Comparison of ENCODE assay signal across 15 cellular contexts in the genomic region with DNA sequence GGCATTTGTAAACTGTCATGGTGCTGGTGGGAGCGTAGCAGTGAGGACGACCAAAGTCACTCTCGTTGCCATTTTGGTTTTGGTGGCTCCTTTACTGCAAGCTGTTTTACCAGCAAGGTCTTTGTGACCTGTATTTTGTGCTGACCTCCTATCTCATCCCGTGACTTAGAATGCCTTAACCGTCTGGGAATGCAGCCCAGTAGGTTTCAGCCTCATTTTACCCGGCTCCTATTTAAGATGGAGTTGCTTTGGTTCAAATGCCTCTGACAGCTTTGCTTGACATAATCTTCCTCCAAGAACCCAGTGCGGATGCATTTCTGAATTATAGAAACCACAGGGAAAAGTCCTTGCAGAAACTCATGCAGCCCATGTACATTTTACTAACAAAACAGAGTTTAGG.
"Had no signal": no experiment of that assay in that cellular context is flagged by ENCODE, and none has a peak within 500 bp of the region (broad histone marks: within the 10 kb centered on the region; RNA-seq: fewer than 3 reads in every experiment).

No MANE protein-coding gene starts in this region.

- ATAC-seq: gastroesophageal sphincter; heart right ventricle; left lobe of liver; right lobe of liver; stimulated activated naive CD8-positive, alpha-beta T cell treated with anti-CD3 and anti-CD28 coated beads, Interleukin-15, amount 100 ng/mL, for 72 hours had no signal

- H2AFZ ChIP-seq: neural progenitor cell had no signal

- H3K9ac ChIP-seq: neural progenitor cell had no signal

- H3K27ac ChIP-seq: gastroesophageal sphincter, heart right ventricle, neural progenitor cell, ovary, right lobe of liver, spleen, testis had no signal

- H3K4me1 ChIP-seq: testis had no signal

- H3K36me3 ChIP-seq: gastroesophageal sphincter, heart right ventricle, neural progenitor cell, ovary, right lobe of liver, spleen had no signal

- H3K4me3 ChIP-seq: gastroesophageal sphincter, neural progenitor cell, ovary, right lobe of liver, spleen, testis had no signal

- DNase-seq: activated CD4-positive, alpha-beta T cell treated with anti-CD3 and anti-CD28 coated beads for 1 hour; activated CD4-positive, alpha-beta T cell treated with anti-CD3 and anti-CD28 coated beads, Interleukin-2, amount 50 U/mL, for 48 hours; activated naive CD4-positive, alpha-beta T cell treated with anti-CD3 and anti-CD28 coated beads, Interleukin-2, amount 10 ng/mL, durations not matched to agents 7 days and 5 days; heart right ventricle; midbrain; naive B cell; ovary; right lobe of liver; spleen; stimulated activated naive CD8-positive, alpha-beta T cell treated with anti-CD3 and anti-CD28 coated beads, Interleukin-15, amount 100 ng/mL, for 72 hours; T-helper 1 cell; testis had no signal

- H3K9me3 ChIP-seq: gastroesophageal sphincter, heart right ventricle, ovary, right lobe of liver, spleen, testis had no signal

- H3K27me3 ChIP-seq: ovary, right lobe of liver, testis had no signal
